13 cellular contexts compared by ENCODE assay signal in genomic region chr11:118343248-118343647, GRCh38. TPM values are rescaled to one million over a fixed set of nuclear protein-coding genes. Genes with fewer than 3 reads are reported as not detected.
DNase-seq lines count a peak whose midpoint lies in the region; ATAC-seq and TF ChIP-seq lines count a peak whose summit lies in the region.
"Had no signal": no experiment of that assay in that cellular context is flagged by ENCODE, and none has a peak within 500 bp of the region (broad histone marks: within the 10 kb centered on the region; RNA-seq: fewer than 3 reads in every experiment).

No MANE protein-coding gene starts in this region.

- H3K4me3 Mint-ChIP-seq in CD8-positive, alpha-beta T cell = peak overlapping the region; percentile 93

- TF ChIP-seq EP300 in esophagus muscularis mucosa (IDR thresholded peaks at IDR 0.05) = no peak

- no peaks in the 10 kb centered on the region for H3K9me3 ChIP-seq in CD8-positive, alpha-beta T cell (ENCODE audit: low read length)
- H3K9me3 ChIP-seq in esophagus muscularis mucosa (no peaks in the 10 kb centered on the region), vagina (no peaks in the 10 kb centered on the region)
- H3K9me3 ChIP-seq: adrenal gland, left ventricle myocardium inferior had no signal

- CTCF ChIA-PET in CD8-positive, alpha-beta T cell (lab: Charles Lee) = interaction anchor here (1.6 to 6.2 kb wide), 2 partner anchors 10 to 145 kb away, joined by 6 to 34 read pairs; no protein-coding TSS in a partner anchor

- intact Hi-C loops in CD8-positive, alpha-beta T cell (cut with DNase I, micrococcal nuclease) = no loop called here
- intact Hi-C loops in esophagus muscularis mucosa (cut with DNase I) = no loop called here
- intact Hi-C loops in vagina (cut with DNase I) = no loop called here

- POLR2A ChIA-PET in CD8-positive, alpha-beta T cell (lab: Charles Lee) = interaction anchor here (0.6 to 16.4 kb wide), 8 partner anchors 10 to 145 kb away, joined by 3 to 336 read pairs (median 5); partner anchors contain the start of genes CD3E, JAML and UBE4A

- H3K9me3 Mint-ChIP-seq in CD8-positive, alpha-beta T cell = no peaks in the 10 kb centered on the region

- peak in 2 of 7 experiments; percentile 27 to 39 for DNase-seq in CD8-positive, alpha-beta T cell
- no peak for DNase-seq in Jurkat, Clone E6-1 (ENCODE audit: low read depth, low spot score)
- DNase-seq in activated T-cell treated with anti-CD3 and anti-CD28 coated beads, Interleukin-2, amount 50 U/mL, for 48 hours = peak; percentile 61 to 64
- DNase-seq in esophagus muscularis mucosa (ENCODE audit: extremely low spot score) = peak; percentile 39
- DNase-seq in hepatic stellate cell (ENCODE audit: low spot score) = no peak
- no peak for DNase-seq in vagina (ENCODE audit: extremely low spot score in 2 of 2)
- DNase-seq in NCI-H2196 treated with DMSO at 0.1 percent for 48 hours (lab: John Stamatoyannopoulos, UW; ENCODE audit: unreplicated experiment) = no peak
- DNase-seq: adrenal gland, left ventricle myocardium inferior, posterior cingulate gyrus had no signal

- peak overlapping the region; percentile 92 for H3K4me3 ChIP-seq in CD8-positive, alpha-beta T cell (ENCODE audit: low read depth, low read length)
- peak overlapping the region; percentile 71 for H3K4me3 ChIP-seq in Jurkat, Clone E6-1 (ENCODE audit: low read length)
- H3K4me3 ChIP-seq in esophagus muscularis mucosa = no peak overlapping the region
- H3K4me3 ChIP-seq in vagina = no peak overlapping the region
- H3K4me3 ChIP-seq: adrenal gland, left ventricle myocardium inferior had no signal

- H3K4me1 Mint-ChIP-seq in CD8-positive, alpha-beta T cell (ENCODE audit: low read depth) = peaks cover 80% of the 10 kb centered on the region

- peaks cover 8% of the 10 kb centered on the region for H3K36me3 ChIP-seq in CD8-positive, alpha-beta T cell (ENCODE audit: insufficient read depth, low read length)
- no peaks in the 10 kb centered on the region for H3K36me3 ChIP-seq in esophagus muscularis mucosa
- H3K36me3 ChIP-seq in vagina = no peaks in the 10 kb centered on the region
- H3K36me3 ChIP-seq: adrenal gland, left ventricle myocardium inferior had no signal

- peaks cover 75% of the 10 kb centered on the region for H3K36me3 Mint-ChIP-seq in CD8-positive, alpha-beta T cell

- peaks cover 40% of the 10 kb centered on the region for H3K4me1 ChIP-seq in CD8-positive, alpha-beta T cell (ENCODE audit: insufficient read depth, low read length)
- H3K4me1 ChIP-seq in esophagus muscularis mucosa (no peaks in the 10 kb centered on the region), vagina (no peaks in the 10 kb centered on the region)
- H3K4me1 ChIP-seq: adrenal gland, left ventricle myocardium inferior had no signal

- ATAC-seq in CD8-positive, alpha-beta T cell = no peak
- no peak for ATAC-seq in GM21786 (IDR thresholded peaks at IDR 0.05; ENCODE audit: unreplicated experiment)

- 68% methylated on average over 9 of the region's 9 CpGs for WGBS in esophagus muscularis mucosa

- H3K27me3 Mint-ChIP-seq in CD8-positive, alpha-beta T cell (ENCODE audit: low read depth) = no peaks in the 10 kb centered on the region

- TF ChIP-seq POLR2A in esophagus muscularis mucosa (IDR thresholded peaks at IDR 0.05; ENCODE audit: low read depth) (no peak), vagina (IDR thresholded peaks at IDR 0.05) (no peak)

- peak overlapping the region; percentile 72 for H3K27ac ChIP-seq in CD8-positive, alpha-beta T cell (ENCODE audit: low read depth, low read length)
- H3K27ac ChIP-seq in esophagus muscularis mucosa (replicated peaks in 1 of 4) (no peak overlapping the region), vagina (no peak overlapping the region)
- H3K27ac ChIP-seq: adrenal gland, left ventricle myocardium inferior had no signal

- no peaks in the 10 kb centered on the region for H3K27me3 ChIP-seq in CD8-positive, alpha-beta T cell (ENCODE audit: insufficient read depth, low read length)
- H3K27me3 ChIP-seq in esophagus muscularis mucosa (peaks cover 0 to 45% (median 0%) of the 10 kb centered on the region in 4 donors), vagina (no peaks in the 10 kb centered on the region)

- H3K27ac Mint-ChIP-seq in CD8-positive, alpha-beta T cell = peak overlapping the region; percentile 99

- TF ChIP-seq CTCF in CD8-positive, alpha-beta T cell (IDR thresholded peaks at IDR 0.05) = no peak
- no peak for TF ChIP-seq CTCF in esophagus muscularis mucosa (IDR thresholded peaks at IDR 0.05)
- no peak for TF ChIP-seq CTCF in vagina (IDR thresholded peaks at IDR 0.05)

RNA-seq across cellular contexts. Expression of gene CD3D, which starts 0.7 kb away (rescaled TPM):
- total RNA-seq in CD8-positive, alpha-beta T cell = 100 to 1,000 TPM; 244 to 265 TPM
- polyA plus RNA-seq in Jurkat, Clone E6-1 (2012; ENCODE audit: insufficient read depth, insufficient read length) = 2,085 TPM
- total RNA-seq in esophagus muscularis mucosa (under 1 TPM in 1 of 4 donors, not detected in 3; 0.83 TPM), vagina (13.8 TPM)
- total RNA-seq: frontal cortex, left ventricle myocardium inferior, temporal lobe had no signal

RNA-seq across cellular contexts. Expression of gene CD3G, which starts 0.9 kb away (rescaled TPM):
- 10 to 100 TPM; 88.8 to 98.6 TPM for total RNA-seq in CD8-positive, alpha-beta T cell
- polyA plus RNA-seq in Jurkat, Clone E6-1 (2012; ENCODE audit: insufficient read depth, insufficient read length) = 109 TPM
- total RNA-seq in esophagus muscularis mucosa (under 1 TPM in 3 of 4 donors, not detected in 1; 0.13 to 0.33 (median 0.23) TPM), vagina (2.2 TPM)
- total RNA-seq: frontal cortex had no signal

RNA-seq across cellular contexts. Expression of gene UBE4A, which starts 16.2 kb away (rescaled TPM):
- 10 to 100 TPM; 53.7 to 57.5 TPM for total RNA-seq in CD8-positive, alpha-beta T cell
- polyA plus RNA-seq in Jurkat, Clone E6-1 (2012; ENCODE audit: insufficient read depth, insufficient read length) = 18.7 TPM
- total RNA-seq in esophagus muscularis mucosa = 10 to 100 TPM; 32.0 to 40.8 (median 36.6) TPM
- 31.9 TPM for total RNA-seq in vagina

RNA-seq across cellular contexts. Expression of gene CD3E, which starts 38.7 kb away (rescaled TPM):
- total RNA-seq in CD8-positive, alpha-beta T cell = 100 to 1,000 TPM; 413 to 436 TPM
- 926 TPM for polyA plus RNA-seq in Jurkat, Clone E6-1 (2012; ENCODE audit: insufficient read depth, insufficient read length)
- total RNA-seq in esophagus muscularis mucosa (1 to 10 TPM in 2 of 4 donors, under 1 TPM in 2; 0.42 to 2.8 (median 0.96) TPM), vagina (6.9 TPM)
- total RNA-seq: frontal cortex, temporal lobe had no signal

RNA-seq across cellular contexts. Expression of gene ATP5MG, which starts 58.2 kb away (rescaled TPM):
- 100 to 1,000 TPM; 148 to 160 TPM for total RNA-seq in CD8-positive, alpha-beta T cell
- polyA plus RNA-seq in Jurkat, Clone E6-1 (2012; ENCODE audit: insufficient read depth, insufficient read length) = 923 TPM
- total RNA-seq in esophagus muscularis mucosa = 10 to 100 TPM; 61.0 to 91.1 (median 69.1) TPM
- total RNA-seq in vagina = 169 TPM

Comparison
In these comparisons a context has a peak if more than half of its experiments do, and no peak if none do; other contexts are left out.
1. DNase-seq: peak in activated T-cell treated with anti-CD3 and anti-CD28 coated beads, Interleukin-2, amount 50 U/mL, for 48 hours (2 of 2) and esophagus muscularis mucosa (single experiment); none in Jurkat, Clone E6-1 (single experiment), hepatic stellate cell (single experiment), vagina (0 of 2) and NCI-H2196 treated with DMSO at 0.1 percent for 48 hours (single experiment).
2. H3K4me3 ChIP-seq: peak in CD8-positive, alpha-beta T cell (single experiment) and Jurkat, Clone E6-1 (single experiment); none in esophagus muscularis mucosa (0 of 4) and vagina (0 of 2).
3. RNA of gene CD3D, which starts 0.7 kb away (total RNA-seq): 244 to 265 TPM in CD8-positive, alpha-beta T cell; 13.8 TPM in vagina (single experiment) and 0.83 TPM in esophagus muscularis mucosa; every median in the first group is over 10 times any median in the second.
4. RNA of gene CD3G, which starts 0.9 kb away (total RNA-seq): 88.8 to 98.6 TPM in CD8-positive, alpha-beta T cell; 2.2 TPM in vagina (single experiment) and 0.13 to 0.33 TPM in esophagus muscularis mucosa; every median in the first group is over 10 times any median in the second.